Comparison of ENCODE assay signal across 8 cellular contexts in genomic region chr17:35726609-35727460, GRCh38. TPM values are rescaled to one million over a fixed set of nuclear protein-coding genes. Genes with fewer than 3 reads are reported as not detected.
DNase-seq lines count a peak whose midpoint lies in the region; ATAC-seq and TF ChIP-seq lines count a peak whose summit lies in the region.

No MANE protein-coding gene starts in this region.

- H3K4me3 ChIP-seq in AG09309 (ENCODE audit: control insufficient read depth, low read depth, low read length) = no peak overlapping the region
- H3K4me3 ChIP-seq in brain microvascular endothelial cell (ENCODE audit: low read depth, low read length) = no peak overlapping the region

- peak overlapping the region; percentile 28 for H3K27ac ChIP-seq in brain microvascular endothelial cell

- no peaks in the 10 kb centered on the region for H3K27me3 ChIP-seq in brain microvascular endothelial cell (replicated peaks)

- ATAC-seq in HG02678 (IDR thresholded peaks at IDR 0.05; ENCODE audit: unreplicated experiment) = no peak

- no peaks in the 10 kb centered on the region for H3K27me3 Mint-ChIP-seq in mesothelial cell of epicardium (ENCODE audit: low read depth)

- no peaks in the 10 kb centered on the region for H3K9me3 Mint-ChIP-seq in mesothelial cell of epicardium

- peaks cover 20% of the 10 kb centered on the region for H3K36me3 ChIP-seq in brain microvascular endothelial cell (replicated peaks)

- peaks cover 64% of the 10 kb centered on the region for H3K4me1 Mint-ChIP-seq in mesothelial cell of epicardium

- peaks cover 13% of the 10 kb centered on the region for H3K36me3 Mint-ChIP-seq in mesothelial cell of epicardium

- TF ChIP-seq CTCF in AG09309 (IDR thresholded peaks at IDR 0.05; ENCODE audit: control insufficient read depth, insufficient read depth, low read depth, low read length, missing control alignments) (no peak), brain microvascular endothelial cell (IDR thresholded peaks at IDR 0.05; ENCODE audit: low read depth, low read length, missing control alignments) (peak; percentile 14), mesothelial cell of epicardium (IDR thresholded peaks at IDR 0.05; ENCODE audit: unreplicated experiment) (no peak), GM20000 (IDR thresholded peaks at IDR 0.05; ENCODE audit: extremely low read depth, missing control alignments) (no peak)

- no peak overlapping the region for H3K4me3 Mint-ChIP-seq in mesothelial cell of epicardium

- in situ Hi-C loops in brain microvascular endothelial cell (cut with HindIII; ENCODE audit: low pct_ligation_motif_present, low sequenced_read_pairs) = no loop called here

- DNase-seq in AG09309 (ENCODE audit: low read depth) (peak; percentile 91), HT-29 (ENCODE audit: low spot score) (peak; percentile 48), brain microvascular endothelial cell (peak; percentile 86), mesothelial cell of epicardium (ENCODE audit: low spot score in 2 of 2, unreplicated experiment in 2 of 2) (peak; percentile 75 to 87), SIG-M5 treated with dmso at 0.1 percent for 504 hours (lab: John Stamatoyannopoulos, UW; ENCODE audit: unreplicated experiment) (no peak), GM20000 (ENCODE audit: low spot score) (no peak)
- no peak for DNase-seq in activated naive CD4-positive, alpha-beta T cell treated with Interleukin-2 at 50 U/mL for 16 hours

- H3K27ac Mint-ChIP-seq in mesothelial cell of epicardium = peak overlapping the region; percentile 89

RNA-seq across cellular contexts. Expression of gene RASL10B, which starts 4.6 kb away (rescaled TPM):
- 6.4 and 7.5 TPM in 2 replicates for total RNA-seq in HT-29 (2014; rRNA removed; shearing (Covaris generic))
- total RNA-seq in mesothelial cell of epicardium = 19.3 to 20.5 TPM (median 20.1 TPM) in 3 replicates

RNA-seq across cellular contexts. Expression of gene GAS2L2, which starts 26.2 kb away (rescaled TPM):
- 0.52 and 0.56 TPM in 2 replicates for total RNA-seq in HT-29 (2014; rRNA removed; shearing (Covaris generic))
- 0.09 to 0.20 TPM (median 0.11 TPM) in 3 replicates for total RNA-seq in mesothelial cell of epicardium

RNA-seq across cellular contexts. Expression of gene C17orf50, which starts 33.9 kb away (rescaled TPM):
- total RNA-seq in HT-29 (2014; rRNA removed; shearing (Covaris generic)) = not detected in 2 replicates
- not detected in 3 replicates for total RNA-seq in mesothelial cell of epicardium

Comparison
In these comparisons a context has a peak if more than half of its experiments do, and no peak if none do; other contexts are left out.
1. DNase-seq: peak in AG09309 (single experiment), HT-29 (single experiment), brain microvascular endothelial cell (single experiment) and mesothelial cell of epicardium (2 of 2); none in SIG-M5 treated with dmso at 0.1 percent for 504 hours (single experiment), activated naive CD4-positive, alpha-beta T cell treated with Interleukin-2 at 50 U/mL for 16 hours (single experiment) and GM20000 (single experiment).